15 cellular contexts compared by ENCODE assay signal in the genomic region with DNA sequence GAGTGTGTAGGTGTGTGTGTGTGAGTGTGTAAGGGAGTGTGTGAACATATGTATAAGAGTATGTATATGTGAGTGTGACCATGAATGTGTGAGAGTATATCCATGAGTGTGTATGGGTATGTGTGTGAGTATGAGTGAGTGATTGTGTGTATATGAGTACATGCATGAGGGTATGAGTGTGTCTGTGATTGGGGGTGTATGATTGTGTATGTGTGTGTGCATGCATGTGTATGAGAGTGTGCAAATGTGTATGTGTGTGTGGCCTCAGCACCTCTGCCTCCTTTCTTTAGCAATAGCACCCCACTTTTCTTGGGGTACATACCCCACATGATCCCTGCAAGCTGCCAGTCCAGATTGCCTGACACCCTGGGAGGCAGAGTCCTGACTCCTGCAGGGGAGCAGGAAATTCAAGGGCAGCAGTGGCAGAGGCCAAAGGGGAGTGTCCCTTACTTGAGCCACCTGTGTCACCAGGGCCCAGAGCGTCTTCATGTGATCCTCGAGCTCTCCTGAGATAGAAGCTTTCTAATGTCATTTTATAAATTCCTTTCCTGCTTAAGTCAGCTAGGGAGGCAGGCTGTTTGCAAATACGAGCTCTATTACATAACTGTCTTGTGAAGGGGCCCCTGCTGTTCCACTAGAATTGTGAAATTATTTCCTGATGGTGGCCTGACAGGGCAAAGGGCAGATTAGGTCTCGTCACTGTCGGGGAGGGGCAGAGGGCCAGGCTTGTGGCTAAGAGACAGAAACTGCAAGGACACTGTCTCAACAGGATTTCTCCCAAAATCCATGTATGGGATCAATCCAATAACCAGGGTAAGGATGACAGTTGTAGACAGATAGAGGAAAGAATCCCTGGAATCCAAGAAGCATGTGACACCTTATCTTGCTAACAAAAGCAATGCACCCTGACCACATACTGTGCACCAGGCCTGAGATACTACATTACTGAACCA.
DNase-seq lines count a peak whose midpoint lies in the region; ATAC-seq and TF ChIP-seq lines count a peak whose summit lies in the region.
"Had no signal": no experiment of that assay in that cellular context is flagged by ENCODE, and none has a peak within 500 bp of the region (broad histone marks: within the 10 kb centered on the region; RNA-seq: fewer than 3 reads in every experiment).

No MANE protein-coding gene starts in this region.

- 22% methylated on average over 5 of the region's 5 CpGs for WGBS in SK-N-SH (ENCODE audit: low lambda C conversion rate)

- no peaks in the 10 kb centered on the region for H3K9me2 ChIP-seq in SK-N-SH

- peaks cover 6% of the 10 kb centered on the region for H3K9me3 ChIP-seq in adipocyte (ENCODE audit: control insufficient read depth, low read length)
- H3K9me3 ChIP-seq in subcutaneous abdominal adipose tissue (ENCODE audit: control insufficient read depth in 5 of 5, low read length in 5 of 5) = peaks cover 0 to 6% (median 0%) of the 10 kb centered on the region in 5 donors
- H3K9me3 ChIP-seq in SK-N-SH = no peaks in the 10 kb centered on the region
- H3K9me3 ChIP-seq: SJCRH30 had no signal

- peak overlapping the region; percentile 23 for H3K27ac ChIP-seq in subcutaneous abdominal adipose tissue (ENCODE audit: low read depth, low read length)
- H3K27ac ChIP-seq in SK-N-SH (ENCODE audit: low read depth in 2 of 2, low read length in 1 of 2) = no peak overlapping the region
- H3K27ac ChIP-seq: SJCRH30 had no signal

- TF ChIP-seq EP300 in SK-N-SH (IDR thresholded peaks at IDR 0.05; ENCODE audit: borderline replicate concordance in 1 of 2, low read depth in 1 of 2, low read length in 1 of 2) = no peak

- TF ChIP-seq RAD21 in SK-N-SH (IDR thresholded peaks at IDR 0.05; ENCODE audit: low read length) = no peak

- H4K20me1 ChIP-seq in SK-N-SH (ENCODE audit: insufficient read depth) = no peaks in the 10 kb centered on the region

- no peak overlapping the region for H2AFZ ChIP-seq in SK-N-SH (ENCODE audit: low read depth)

- no peaks in the 10 kb centered on the region for H3K27me3 ChIP-seq in adipocyte (replicated peaks; ENCODE audit: control insufficient read depth, insufficient read depth, low read length)
- no peaks in the 10 kb centered on the region for H3K27me3 ChIP-seq in subcutaneous abdominal adipose tissue (ENCODE audit: control insufficient read depth in 5 of 5, insufficient read depth in 4 of 5, low read length in 5 of 5)
- H3K27me3 ChIP-seq in SK-N-SH (ENCODE audit: insufficient read depth) = no peaks in the 10 kb centered on the region
- H3K27me3 ChIP-seq: SJCRH30 had no signal

- DNase-seq in NCI-H1417 (lab: John Stamatoyannopoulos, UW) (peak in 2 of 3 experiments; percentile 25 to 59), NCI-H1417 treated with DMSO at 0.1 percent for 48 hours (lab: John Stamatoyannopoulos, UW) (no peak), adipocyte (ENCODE audit: low read depth) (no peak), left colon (peak; percentile 66 to 73), SK-N-SH (no peak)
- no peak for DNase-seq in stimulated activated CD8-positive, alpha-beta memory T cell treated with anti-CD3 and anti-CD28 coated beads, Interleukin-4, amount 100 ng/mL, for 48 hours
- DNase-seq: 8988T; activated CD4-positive, alpha-beta T cell treated with anti-CD3 and anti-CD28 coated beads, Interleukin-2, amount 50 U/mL, for 48 hours; amniotic stem cell; naive B cell; NCI-H1048; SJCRH30; stimulated activated CD4-positive, alpha-beta T cell treated with anti-CD3 and anti-CD28 coated beads, Interleukin-2, amount 100 ng/mL, for 48 hours had no signal

- H3F3A ChIP-seq in SK-N-SH (replicated peaks; ENCODE audit: insufficient read depth) = no peaks in the 10 kb centered on the region

- no peak overlapping the region for H3K4me2 ChIP-seq in SK-N-SH

- intact Hi-C loops in left colon (cut with DNase I, micrococcal nuclease) = loop anchor here in 1 of 2 donors (10.0 kb wide), 1 partner anchor 389 kb away; a partner anchor contains a TSS

- H3K4me1 ChIP-seq in adipocyte (ENCODE audit: control insufficient read depth, insufficient read depth, low read length) = peaks cover 20% of the 10 kb centered on the region
- H3K4me1 ChIP-seq in subcutaneous abdominal adipose tissue (ENCODE audit: control insufficient read depth in 5 of 5, insufficient read depth in 5 of 5, low read length in 5 of 5) = peaks cover 16 to 37% (median 32%) of the 10 kb centered on the region in 5 donors
- no peaks in the 10 kb centered on the region; a peak in 1 of 4 replicates for H3K4me1 ChIP-seq in SK-N-SH (ENCODE audit: control insufficient read depth in 1 of 2, insufficient read depth in 2 of 2, low read depth in 1 of 2, low read length in 1 of 2)

- ATAC-seq in left colon = peak; percentile 79
- no peak for ATAC-seq in GM19452 (IDR thresholded peaks at IDR 0.05; ENCODE audit: unreplicated experiment)

- no peaks in the 10 kb centered on the region for H3K79me2 ChIP-seq in SK-N-SH (ENCODE audit: insufficient read depth)

- no peak for TF ChIP-seq CTCF in SK-N-SH (IDR thresholded peaks at IDR 0.05)

- H3K36me3 ChIP-seq in adipocyte (ENCODE audit: control insufficient read depth, insufficient read depth, low read length, severe bottlenecking) (no peaks in the 10 kb centered on the region), subcutaneous abdominal adipose tissue (ENCODE audit: control insufficient read depth in 5 of 5, insufficient read depth in 5 of 5, low read length in 5 of 5) (no peaks in the 10 kb centered on the region), SK-N-SH (replicated peaks in 1 of 2; ENCODE audit: control insufficient read depth in 1 of 2, insufficient read depth in 2 of 2, low read length in 1 of 2) (no peaks in the 10 kb centered on the region)
- H3K36me3 ChIP-seq: SJCRH30 had no signal

- H3K4me3 ChIP-seq in adipocyte (ENCODE audit: low read length) (no peak overlapping the region), subcutaneous abdominal adipose tissue (ENCODE audit: low read depth in 1 of 5, low read length in 5 of 5) (peak overlapping the region in 2 of 5 donors; percentile 11 to 13), SK-N-SH (ENCODE audit: low read depth in 2 of 2, low read length in 1 of 2) (no peak overlapping the region)
- H3K4me3 ChIP-seq: SJCRH30 had no signal

- H3K9ac ChIP-seq in adipocyte (ENCODE audit: low read length) (peak overlapping the region; percentile 30), subcutaneous abdominal adipose tissue (ENCODE audit: low read length in 5 of 5) (no peak overlapping the region), SK-N-SH (no peak overlapping the region)

- CTCF ChIA-PET in SK-N-SH (lab: Yijun Ruan, JAX) = no interaction called here

- POLR2A ChIA-PET in SK-N-SH (lab: Yijun Ruan, JAX) = no interaction called here

TF ChIP-seq in SK-N-SH, 30 proteins besides CTCF, POLR2A, EP300 and RAD21:
- TF ChIP-seq FOSL2 (IDR thresholded peaks at IDR 0.05; ENCODE audit: borderline replicate concordance, low read depth) = no peak
- TF ChIP-seq, protein P1, sequence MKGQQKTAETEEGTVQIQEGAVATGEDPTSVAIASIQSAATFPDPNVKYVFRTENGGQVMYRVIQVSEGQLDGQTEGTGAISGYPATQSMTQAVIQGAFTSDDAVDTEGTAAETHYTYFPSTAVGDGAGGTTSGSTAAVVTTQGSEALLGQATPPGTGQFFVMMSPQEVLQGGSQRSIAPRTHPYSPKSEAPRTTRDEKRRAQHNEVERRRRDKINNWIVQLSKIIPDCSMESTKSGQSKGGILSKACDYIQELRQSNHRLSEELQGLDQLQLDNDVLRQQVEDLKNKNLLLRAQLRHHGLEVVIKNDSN (IDR thresholded peaks at IDR 0.05; ENCODE audit: borderline replicate concordance, low read depth) = no peak
- TF ChIP-seq TAF1 (IDR thresholded peaks at IDR 0.05; ENCODE audit: borderline replicate concordance, low read depth, low read length) = no peak
- TF ChIP-seq, protein P2, sequence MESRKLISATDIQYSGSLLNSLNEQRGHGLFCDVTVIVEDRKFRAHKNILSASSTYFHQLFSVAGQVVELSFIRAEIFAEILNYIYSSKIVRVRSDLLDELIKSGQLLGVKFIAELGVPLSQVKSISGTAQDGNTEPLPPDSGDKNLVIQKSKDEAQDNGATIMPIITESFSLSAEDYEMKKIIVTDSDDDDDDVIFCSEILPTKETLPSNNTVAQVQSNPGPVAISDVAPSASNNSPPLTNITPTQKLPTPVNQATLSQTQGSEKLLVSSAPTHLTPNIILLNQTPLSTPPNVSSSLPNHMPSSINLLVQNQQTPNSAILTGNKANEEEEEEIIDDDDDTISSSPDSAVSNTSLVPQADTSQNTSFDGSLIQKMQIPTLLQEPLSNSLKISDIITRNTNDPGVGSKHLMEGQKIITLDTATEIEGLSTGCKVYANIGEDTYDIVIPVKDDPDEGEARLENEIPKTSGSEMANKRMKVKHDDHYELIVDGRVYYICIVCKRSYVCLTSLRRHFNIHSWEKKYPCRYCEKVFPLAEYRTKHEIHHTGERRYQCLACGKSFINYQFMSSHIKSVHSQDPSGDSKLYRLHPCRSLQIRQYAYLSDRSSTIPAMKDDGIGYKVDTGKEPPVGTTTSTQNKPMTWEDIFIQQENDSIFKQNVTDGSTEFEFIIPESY (IDR thresholded peaks at IDR 0.05; ENCODE audit: borderline replicate concordance, low read depth) = no peak
- TF ChIP-seq TCF12 (IDR thresholded peaks at IDR 0.05) = no peak
- no peak for TF ChIP-seq GATA2 (CRISPR knock-in tag; IDR thresholded peaks at IDR 0.05)
- TF ChIP-seq SIN3A (IDR thresholded peaks at IDR 0.05; ENCODE audit: borderline replicate concordance, low read depth, low read length) = no peak
- no peak for TF ChIP-seq JUND (IDR thresholded peaks at IDR 0.05)
- no peak for TF ChIP-seq NRF1 (IDR thresholded peaks at IDR 0.05; ENCODE audit: low read depth, low read length)
- no peak for TF ChIP-seq RFX5 (IDR thresholded peaks at IDR 0.05; ENCODE audit: low read length)
- TF ChIP-seq POLR2AphosphoS5 (IDR thresholded peaks at IDR 0.05; ENCODE audit: low read depth, low read length) = no peak
- TF ChIP-seq MEF2A (IDR thresholded peaks at IDR 0.05; ENCODE audit: borderline replicate concordance, low read depth) = no peak
- TF ChIP-seq NFIC (IDR thresholded peaks at IDR 0.05; ENCODE audit: borderline replicate concordance) = no peak
- TF ChIP-seq GABPA (IDR thresholded peaks at IDR 0.05; ENCODE audit: low read depth) = no peak
- no peak for TF ChIP-seq RCOR1 (IDR thresholded peaks at IDR 0.05; ENCODE audit: low read length)

Comparison
In these comparisons a context has a peak if more than half of its experiments do, and no peak if none do; other contexts are left out.
1. DNase-seq: peak in NCI-H1417 (2 of 3) and left colon (2 of 2); none in NCI-H1417 treated with DMSO at 0.1 percent for 48 hours (single experiment), adipocyte (single experiment), SK-N-SH (single experiment) and stimulated activated CD8-positive, alpha-beta memory T cell treated with anti-CD3 and anti-CD28 coated beads, Interleukin-4, amount 100 ng/mL, for 48 hours (single experiment).